Comparison of ENCODE assay signal across 10 cellular contexts in genomic region chr9:81671880-81672280, GRCh38. TPM values are rescaled to one million over a fixed set of nuclear protein-coding genes. Genes with fewer than 3 reads are reported as not detected.
DNase-seq lines count a peak whose midpoint lies in the region; ATAC-seq and TF ChIP-seq lines count a peak whose summit lies in the region.
"Had no signal": no experiment of that assay in that cellular context is flagged by ENCODE, and none has a peak within 500 bp of the region (broad histone marks: within the 10 kb centered on the region; RNA-seq: fewer than 3 reads in every experiment).

No MANE protein-coding gene starts in this region.

- peak overlapping the region in 4 of 5 donors; percentile 46 to 80 (median 68) for H3K27ac ChIP-seq in adrenal gland

- WGBS in adrenal gland, 4 donors = 26 to 32% (median 29%) methylated on average over 3 of the region's 3 CpGs; no CpG with 5 or more reads in 1 of the 4 donors

- no peaks in the 10 kb centered on the region for H3K36me3 ChIP-seq in BE2C
- H3K36me3 ChIP-seq in adrenal gland (replicated peaks in 1 of 2) = no peaks in the 10 kb centered on the region

- TF ChIP-seq CTCF in BE2C (IDR thresholded peaks at IDR 0.05; ENCODE audit: low read depth, low read length) = no peak
- TF ChIP-seq CTCF in adrenal gland (IDR thresholded peaks at IDR 0.05) = no peak
- TF ChIP-seq CTCF in omental fat pad (IDR thresholded peaks at IDR 0.05) = no peak

- intact Hi-C loops in adrenal gland (cut with DNase I) = no loop called here
- intact Hi-C loops in Right ventricle myocardium inferior (cut with DNase I) = loop anchor here (5.0 kb wide), 2 partner anchors 75 to 205 kb away; no protein-coding TSS in a partner anchor

- H3K4me1 ChIP-seq in BE2C (peaks cover 4% of the 10 kb centered on the region), adrenal gland (replicated peaks in 1 of 2) (peaks cover 15 to 63% of the 10 kb centered on the region in 2 donors)

- no peak overlapping the region for H3K4me3 ChIP-seq in BE2C (ENCODE audit: low read depth, low read length)
- no peak overlapping the region for H3K4me3 ChIP-seq in adrenal gland

- H3K27me3 ChIP-seq in BE2C = no peaks in the 10 kb centered on the region
- H3K27me3 ChIP-seq in adrenal gland = no peaks in the 10 kb centered on the region

- ATAC-seq in Right ventricle myocardium inferior = peak; percentile 99
- peak; percentile 48 for ATAC-seq in omental fat pad (ENCODE audit: low FRiP score)
- ATAC-seq in HG03175 (IDR thresholded peaks at IDR 0.05; ENCODE audit: unreplicated experiment) = no peak
- ATAC-seq: activated CD8-positive, alpha-beta T cell treated with anti-CD3 and anti-CD28 coated beads for 36 hours had no signal

- DNase-seq in BE2C = peak; percentile 42
- DNase-seq in adrenal gland = peak; percentile 92 to 97 (median 96)
- peak; percentile 90 for DNase-seq in Right ventricle myocardium inferior (ENCODE audit: missing footprints)
- DNase-seq in omental fat pad (ENCODE audit: low spot score) = no peak
- no peak for DNase-seq in H4 (ENCODE audit: low spot score)
- no peak for DNase-seq in T-helper 1 cell
- DNase-seq in NCI-H187 (lab: John Stamatoyannopoulos, UW) = no peak
- DNase-seq: activated CD8-positive, alpha-beta T cell treated with anti-CD3 and anti-CD28 coated beads for 36 hours; SW 1271 had no signal

- peak in 1 of 2 donors; percentile 42 for TF ChIP-seq POLR2A in adrenal gland (IDR thresholded peaks at IDR 0.05)

- no peaks in the 10 kb centered on the region for H3K9me3 ChIP-seq in BE2C
- no peaks in the 10 kb centered on the region for H3K9me3 ChIP-seq in adrenal gland (replicated peaks in 1 of 3)

RNA-seq across cellular contexts. Expression of gene TLE1, which starts 17.5 kb away (rescaled TPM):
- 41.7 TPM for polyA plus RNA-seq in BE2C (2012; ENCODE audit: insufficient read depth, insufficient read length, low read depth)
- total RNA-seq in adrenal gland (10 to 100 TPM; 33.3 to 76.4 (median 50.1) TPM), Right ventricle myocardium inferior (9.8 TPM), omental fat pad (100 to 1,000 TPM in 1 of 4 donors, 10 to 100 TPM in 3; 75.3 to 136 (median 80.1) TPM)
- polyA plus RNA-seq in adrenal gland = 10 to 100 TPM; 40.1 to 52.9 (median 43.7) TPM
- 6.2 and 8.7 TPM in 2 replicates for total RNA-seq in H4 (2014; rRNA removed; shearing (Covaris generic))

Comparison
In these comparisons a context has a peak if more than half of its experiments do, and no peak if none do; other contexts are left out.
1. DNase-seq: peak in BE2C (single experiment), adrenal gland (7 of 7) and Right ventricle myocardium inferior (single experiment); none in omental fat pad (single experiment), H4 (single experiment), T-helper 1 cell (0 of 5) and NCI-H187 (0 of 2).